Comparison of ENCODE assay signal across 9 cellular contexts in genomic region chr6:593139-593906, GRCh38.
A peak's percentile ranks its signal among the peaks of the same experiment; 100 is the strongest.
DNase-seq lines count a peak whose midpoint lies in the region; ATAC-seq, FAIRE-seq and TF ChIP-seq lines count a peak whose summit lies in the region.
"Had no signal": no experiment of that assay in that cellular context is flagged by ENCODE, and none has a peak within 500 bp of the region (broad histone marks: within the 10 kb centered on the region; RNA-seq: fewer than 3 reads in every experiment).

No MANE protein-coding gene starts in this region.

- H3K4me3 ChIP-seq in K562: no peak overlapping the region
- H3K4me3 ChIP-seq in kidney (ENCODE audit: low read length in 2 of 2): no peak overlapping the region
- H3K4me3 ChIP-seq: BLaER1 had no signal

- ATAC-seq in K562: peak; percentile 92

- POLR2A ChIA-PET in K562 (lab: Yijun Ruan, JAX): interaction anchor here (0.5 to 1.0 kb wide), 4 partner anchors 10 to 221 kb away, joined by 3 read pairs; no protein-coding TSS in a partner anchor

- H3K9me1 ChIP-seq in K562 (ENCODE audit: control insufficient read depth, insufficient read depth, low read length): no peaks in the 10 kb centered on the region

- TF ChIP-seq POLR2A in K562 (conservative IDR thresholded peaks at IDR 0.05): no peak

- peaks cover 17% of the 10 kb centered on the region; the same call in 2 of the 3 replicates for H3K36me3 ChIP-seq in K562 (ENCODE audit: control insufficient read depth, insufficient read depth, low read length)
- peaks cover 7 to 16% of the 10 kb centered on the region in 2 donors for H3K36me3 ChIP-seq in kidney (ENCODE audit: control insufficient read depth in 1 of 2, insufficient read depth in 2 of 2, low read length in 2 of 2)

- H3K4me2 ChIP-seq in K562 (ENCODE audit: insufficient read depth, low read length): no peak overlapping the region
- H3K4me2 ChIP-seq: BLaER1 had no signal

- TF ChIP-seq CTCF in K562 (IDR thresholded peaks at IDR 0.05 in 2 of 3, conservative IDR thresholded peaks at IDR 0.05 in 1 of 3; ENCODE audit: insufficient read depth in 2 of 3, low read depth in 1 of 3, low read length in 3 of 3) (peak; percentile 51 to 87 (median 60); a peak in 4 of 6 replicates), kidney (IDR thresholded peaks at IDR 0.05; ENCODE audit: borderline replicate concordance, extremely low read depth, insufficient read depth) (peak; percentile 58)

- H3K9me3 ChIP-seq in K562 (replicated peaks; ENCODE audit: control insufficient read depth, insufficient read depth, low read depth, low read length): no peaks in the 10 kb centered on the region
- H3K9me3 ChIP-seq in kidney (ENCODE audit: control insufficient read depth in 1 of 2, low read length in 2 of 2): no peaks in the 10 kb centered on the region
- H3K9me3 ChIP-seq: BLaER1 had no signal

- TF ChIP-seq EP300 in K562 (IDR thresholded peaks at IDR 0.05; ENCODE audit: low read length): no peak

- no peaks in the 10 kb centered on the region for H3K4me1 ChIP-seq in K562 (replicated peaks in 1 of 2; ENCODE audit: control insufficient read depth in 2 of 2, insufficient read depth in 2 of 2, low read length in 2 of 2)
- H3K4me1 ChIP-seq in kidney (ENCODE audit: control insufficient read depth in 1 of 2, insufficient read depth in 1 of 2, low read depth in 1 of 2, low read length in 2 of 2): no peaks in the 10 kb centered on the region
- H3K4me1 ChIP-seq: BLaER1 had no signal

- H2AFZ ChIP-seq in K562 (ENCODE audit: low read depth, low read length): no peak overlapping the region

- H3K27me3 ChIP-seq in K562 (ENCODE audit: control insufficient read depth in 2 of 2, insufficient read depth in 2 of 2, low read length in 2 of 2): no peaks in the 10 kb centered on the region
- H3K27me3 ChIP-seq: BLaER1 had no signal

- no peaks in the 10 kb centered on the region for H3K79me2 ChIP-seq in K562 (ENCODE audit: control insufficient read depth, insufficient read depth, low read length)

- WGBS in K562 (ENCODE audit: insufficient coverage, low coverage, missing lambda C conversion rate): 2% methylated on average over 5 of the region's 5 CpGs

- no peak overlapping the region for H3K27ac ChIP-seq in K562 (ENCODE audit: extremely low read depth, low read depth, low read length)
- no peak overlapping the region for H3K27ac ChIP-seq in kidney (ENCODE audit: low read depth in 2 of 2, low read length in 2 of 2)
- H3K27ac ChIP-seq: BLaER1 had no signal

- intact Hi-C loops in K562 (cut with micrococcal nuclease): loop anchor here (1.0 to 5.0 kb wide), 8 partner anchors 31 to 844 kb away; partner anchors contain the start of gene HUS1B
- intact Hi-C loops in kidney (cut with DNase I): no loop called here

- H4K20me1 ChIP-seq in K562 (replicated peaks; ENCODE audit: control insufficient read depth, insufficient read depth, low read length): no peaks in the 10 kb centered on the region
- H4K20me1 ChIP-seq: BLaER1 had no signal

- H3K9ac ChIP-seq in K562 (ENCODE audit: insufficient read depth in 1 of 2, low read depth in 2 of 2, low read length in 2 of 2) (peak overlapping the region in 1 of 2 experiments; percentile 47; a peak in 1 of 4 replicates), kidney (ENCODE audit: low read length in 2 of 2) (no peak overlapping the region)
- H3K9ac ChIP-seq: BLaER1 had no signal

- CTCF ChIA-PET in K562 (lab: Yijun Ruan, JAX; ENCODE audit: low intra/inter-chr PET ratio): interaction anchor here (0.5 to 2.0 kb wide), 11 partner anchors 20 to 843 kb away, joined by 3 to 14 read pairs (median 3); no protein-coding TSS in a partner anchor

- in situ Hi-C loops in K562 (cut with MboI): loop anchor here (10.0 to 25.0 kb wide), 2 partner anchors 201 to 819 kb away; no protein-coding TSS in a partner anchor

- FAIRE-seq in TTC549 (lab: Jason Lieb, UNC): peak; percentile 89
- peak; percentile 86 for FAIRE-seq in K562 (lab: Jason Lieb, UNC)
- peak; percentile 97 for FAIRE-seq in kidney (lab: Jason Lieb, UNC)

- peak; percentile 15 for DNase-seq in DMS79 treated with DMSO at 0.1 percent for 48 hours (lab: John Stamatoyannopoulos, UW)
- DNase-seq in DMS79 (lab: John Stamatoyannopoulos, UW): no peak
- peak; percentile 28 for DNase-seq in NCI-H146 treated with DMSO at 0.1 percent for 48 hours (lab: John Stamatoyannopoulos, UW; ENCODE audit: unreplicated experiment)
- DNase-seq in K562 (ENCODE audit: extremely low read depth in 1 of 4, low spot score in 3 of 4): peak; percentile 54 to 81 (median 60)
- DNase-seq in kidney: no peak
- peak; percentile 40 for DNase-seq in stimulated activated CD4-positive, alpha-beta T cell treated with anti-CD3 and anti-CD28 coated beads, Interleukin-2, amount 100 ng/mL, for 4 hours (ENCODE audit: low read depth)
- DNase-seq in NK-92 (lab: John Stamatoyannopoulos, UW; ENCODE audit: unreplicated experiment): no peak

- TF ChIP-seq RAD21 in K562 (CRISPR knock-in tag; conservative IDR thresholded peaks at IDR 0.05 in 1 of 2, IDR thresholded peaks at IDR 0.05 in 1 of 2): peak; percentile 90 to 92

- BruUV-seq in K562 (replicated peaks; lab: Mats Ljungman, UMichigan): no TSS peak

TF ChIP-seq in K562, 482 proteins besides CTCF, POLR2A, EP300 and RAD21 (continues in another document):
- TF ChIP-seq LARP7 (IDR thresholded peaks at IDR 0.05) (no peak), PBX2 (CRISPR knock-in tag; IDR thresholded peaks at IDR 0.05; ENCODE audit: low read depth) (no peak), PBX2 (tag; conservative IDR thresholded peaks at IDR 0.05; ENCODE audit: low read depth) (0 out of 2 replicates have a peak, but pooled peaks have one; percentile 27), CBX3 (IDR thresholded peaks at IDR 0.05; ENCODE audit: borderline replicate concordance in 1 of 2, low read length in 2 of 2) (no peak), DEAF1 (CRISPR knock-in tag; IDR thresholded peaks at IDR 0.05) (peak; percentile 91), MCM2 (IDR thresholded peaks at IDR 0.05; ENCODE audit: low read depth) (no peak), POLR2H (tag; IDR thresholded peaks at IDR 0.05; ENCODE audit: low read depth) (no peak; the same call in 1 of the 2 replicates), TARDBP (IDR thresholded peaks at IDR 0.05) (no peak), RBM34 (IDR thresholded peaks at IDR 0.05; ENCODE audit: borderline replicate concordance, insufficient read depth, low read length) (no peak), IRF2 (CRISPR knock-in tag; IDR thresholded peaks at IDR 0.05) (no peak), ARID3A (IDR thresholded peaks at IDR 0.05; ENCODE audit: borderline replicate concordance, low read depth, low read length) (peak; percentile 96), RFX1 (IDR thresholded peaks at IDR 0.05) (no peak), ZNF217 (CRISPR knock-in tag; IDR thresholded peaks at IDR 0.05) (no peak), ELK1 (CRISPR knock-in tag; IDR thresholded peaks at IDR 0.05) (no peak)

Comparison
In these comparisons a context has a peak if more than half of its experiments do, and no peak if none do; other contexts are left out.
1. DNase-seq: peak in DMS79 treated with DMSO at 0.1 percent for 48 hours (single experiment), NCI-H146 treated with DMSO at 0.1 percent for 48 hours (single experiment), K562 (4 of 4) and stimulated activated CD4-positive, alpha-beta T cell treated with anti-CD3 and anti-CD28 coated beads, Interleukin-2, amount 100 ng/mL, for 4 hours (single experiment); none in DMS79 (single experiment), kidney (single experiment) and NK-92 (single experiment).